In genomic region chr15:40550381-40551037, GRCh38 we compare ENCODE assay signal across 9 cellular contexts.
DNase-seq lines count a peak whose midpoint lies in the region; ATAC-seq and TF ChIP-seq lines count a peak whose summit lies in the region.
"Had no signal": no experiment of that assay in that cellular context is flagged by ENCODE, and none has a peak within 500 bp of the region (broad histone marks: within the 10 kb centered on the region; RNA-seq: fewer than 3 reads in every experiment).

No MANE protein-coding gene starts in this region.

- CTCF ChIA-PET in GM10248 (lab: Yijun Ruan, JAX) = interaction anchor here (0.6 to 1.5 kb wide), 6 partner anchors 9 to 39 kb away, joined by 3 to 6 read pairs (median 4); partner anchors contain the start of gene CCDC32

- POLR2A ChIA-PET in GM10248 (lab: Yijun Ruan, JAX) = interaction anchor here (0.5 to 1.3 kb wide), 4 partner anchors 14 to 39 kb away, joined by 3 to 8 read pairs (median 6); partner anchors contain the start of genes CCDC32 and RPUSD2

- ATAC-seq in GM19463 (IDR thresholded peaks at IDR 0.05; ENCODE audit: unreplicated experiment) = peak; percentile 73
- ATAC-seq in HG03097 (IDR thresholded peaks at IDR 0.05; ENCODE audit: low FRiP score, unreplicated experiment) = peak; percentile 61
- no peak for ATAC-seq in stimulated activated effector memory CD8-positive, alpha-beta T cell treated with anti-CD3 and anti-CD28 coated beads, Interleukin-12 subunit alpha, Interleukin-12 subunit beta, amount 100 ng/mL, for 72 hours

- H3K9me3 Mint-ChIP-seq in stimulated activated effector memory CD8-positive, alpha-beta T cell treated with anti-CD3 and anti-CD28 coated beads, Interleukin-12 subunit alpha, Interleukin-12 subunit beta, amount 100 ng/mL, for 72 hours = no peaks in the 10 kb centered on the region
- H3K9me3 Mint-ChIP-seq in activated T-cell treated with anti-CD3 and anti-CD28 coated beads, Interleukin-2, amount 50 U/mL, for 24 hours = no peaks in the 10 kb centered on the region

- H3K4me1 Mint-ChIP-seq in stimulated activated effector memory CD8-positive, alpha-beta T cell treated with anti-CD3 and anti-CD28 coated beads, Interleukin-12 subunit alpha, Interleukin-12 subunit beta, amount 100 ng/mL, for 72 hours = no peaks in the 10 kb centered on the region
- no peaks in the 10 kb centered on the region for H3K4me1 Mint-ChIP-seq in activated T-cell treated with anti-CD3 and anti-CD28 coated beads, Interleukin-2, amount 50 U/mL, for 24 hours (ENCODE audit: low read depth)

- no peak overlapping the region for H3K4me3 Mint-ChIP-seq in stimulated activated effector memory CD8-positive, alpha-beta T cell treated with anti-CD3 and anti-CD28 coated beads, Interleukin-12 subunit alpha, Interleukin-12 subunit beta, amount 100 ng/mL, for 72 hours
- no peak overlapping the region for H3K4me3 Mint-ChIP-seq in activated T-cell treated with anti-CD3 and anti-CD28 coated beads, Interleukin-2, amount 50 U/mL, for 24 hours

- no peak for TF ChIP-seq CTCF in GM10248 (IDR thresholded peaks at IDR 0.05; ENCODE audit: control extremely low read depth, extremely low read depth, low read depth, missing control alignments)

- no peaks in the 10 kb centered on the region for H3K27me3 Mint-ChIP-seq in activated T-cell treated with anti-CD3 and anti-CD28 coated beads, Interleukin-2, amount 50 U/mL, for 24 hours

- DNase-seq in GM10248 (ENCODE audit: extremely low spot score) (peak; percentile 69), SKM-1 (lab: John Stamatoyannopoulos, UW; ENCODE audit: unreplicated experiment) (peak; percentile 66), AG20443 (ENCODE audit: low spot score) (no peak)
- DNase-seq in stimulated activated effector memory CD8-positive, alpha-beta T cell treated with anti-CD3 and anti-CD28 coated beads, Interleukin-12 subunit alpha, Interleukin-12 subunit beta, amount 100 ng/mL, for 72 hours (ENCODE audit: low spot score in 2 of 2) = no peak
- DNase-seq in activated CD4-positive, CD25-positive, alpha-beta regulatory T cell treated with anti-CD3 and anti-CD28 coated beads, Interleukin-2, amount 50 U/mL, for 72 hours = no peak
- DNase-seq in activated T-cell treated with anti-CD3 and anti-CD28 coated beads, Interleukin-2, amount 50 U/mL, for 24 hours = no peak
- DNase-seq: tibial artery had no signal

- H3K27ac Mint-ChIP-seq in stimulated activated effector memory CD8-positive, alpha-beta T cell treated with anti-CD3 and anti-CD28 coated beads, Interleukin-12 subunit alpha, Interleukin-12 subunit beta, amount 100 ng/mL, for 72 hours = no peak overlapping the region
- no peak overlapping the region for H3K27ac Mint-ChIP-seq in activated T-cell treated with anti-CD3 and anti-CD28 coated beads, Interleukin-2, amount 50 U/mL, for 24 hours

- peaks cover 91% of the 10 kb centered on the region for H3K36me3 Mint-ChIP-seq in stimulated activated effector memory CD8-positive, alpha-beta T cell treated with anti-CD3 and anti-CD28 coated beads, Interleukin-12 subunit alpha, Interleukin-12 subunit beta, amount 100 ng/mL, for 72 hours
- H3K36me3 Mint-ChIP-seq in activated T-cell treated with anti-CD3 and anti-CD28 coated beads, Interleukin-2, amount 50 U/mL, for 24 hours (ENCODE audit: low read depth) = peaks cover 73% of the 10 kb centered on the region

Comparison
In these comparisons a context has a peak if more than half of its experiments do, and no peak if none do; other contexts are left out.
1. DNase-seq: peak in GM10248 (single experiment) and SKM-1 (single experiment); none in stimulated activated effector memory CD8-positive, alpha-beta T cell treated with anti-CD3 and anti-CD28 coated beads, Interleukin-12 subunit alpha, Interleukin-12 subunit beta, amount 100 ng/mL, for 72 hours (0 of 2), activated CD4-positive, CD25-positive, alpha-beta regulatory T cell treated with anti-CD3 and anti-CD28 coated beads, Interleukin-2, amount 50 U/mL, for 72 hours (single experiment), AG20443 (single experiment) and activated T-cell treated with anti-CD3 and anti-CD28 coated beads, Interleukin-2, amount 50 U/mL, for 24 hours (single experiment).